13 cellular contexts compared by ENCODE assay signal in genomic region chr9:83472764-83473163, GRCh38.
DNase-seq lines count a peak whose midpoint lies in the region; ATAC-seq, FAIRE-seq and TF ChIP-seq lines count a peak whose summit lies in the region.
"Had no signal": no experiment of that assay in that cellular context is flagged by ENCODE, and none has a peak within 500 bp of the region (broad histone marks: within the 10 kb centered on the region; RNA-seq: fewer than 3 reads in every experiment).

No MANE protein-coding gene starts in this region.

- H3K4me2 ChIP-seq in GM12878 (ENCODE audit: control insufficient read depth, insufficient read depth): peak overlapping the region; percentile 99

- peaks cover 13% of the 10 kb centered on the region for H3K4me1 Mint-ChIP-seq in Calu3 (ENCODE audit: low read depth, unreplicated experiment)

- intact Hi-C loops in Calu3 (cut with micrococcal nuclease; ENCODE audit: unreplicated experiment): no loop called here
- intact Hi-C loops in GM12878 (cut with micrococcal nuclease; ENCODE audit: unreplicated experiment): no loop called here

- RAD21 ChIA-PET in GM12878 (lab: Charles Lee; ENCODE audit: unreplicated experiment): no interaction called here

- H3K36me3 Mint-ChIP-seq in Calu3 (ENCODE audit: insufficient read depth, unreplicated experiment): no peaks in the 10 kb centered on the region

- FAIRE-seq in GM12878 (lab: Jason Lieb, UNC) (no peak), H54 (lab: Jason Lieb, UNC) (no peak)

- no peak overlapping the region for H2AFZ ChIP-seq in GM12878 (ENCODE audit: control insufficient read depth, low read depth, low read length)

- SMC1A ChIA-PET in GM12878 (lab: Charles Lee; ENCODE audit: uncharacterized antibody, unreplicated experiment): interaction anchor here (1.5 kb wide), 1 partner anchor 11 kb away, joined by 3 read pairs; no protein-coding TSS in a partner anchor

- in situ Hi-C loops in GM12878 (cut with MboI): no loop called here

- H3K4me1 ChIP-seq in GM12878 (ENCODE audit: control insufficient read depth, insufficient read depth, low read length) (peaks cover 12% of the 10 kb centered on the region; the same call in 1 of the 2 replicates), neutrophil (ENCODE audit: control insufficient read depth in 1 of 2, insufficient read depth in 1 of 2, low read depth in 1 of 2, low read length in 1 of 2) (peaks cover 44 to 47% of the 10 kb centered on the region in 2 experiments)

- no peaks in the 10 kb centered on the region for H3K9me3 ChIP-seq in GM12878 (replicated peaks; ENCODE audit: control insufficient read depth, insufficient read depth, low read length)
- no peaks in the 10 kb centered on the region for H3K9me3 ChIP-seq in neutrophil
- H3K9me3 ChIP-seq: esophagus squamous epithelium, thoracic aorta had no signal

- H3K36me3 ChIP-seq in GM12878 (ENCODE audit: control insufficient read depth in 2 of 2, insufficient read depth in 2 of 2, low read length in 1 of 2) (no peaks in the 10 kb centered on the region), neutrophil (no peaks in the 10 kb centered on the region)
- H3K36me3 ChIP-seq: esophagus squamous epithelium, thoracic aorta had no signal

- POLR2A ChIA-PET in GM12878 (lab: Charles Lee): no interaction called here

- H4K20me1 ChIP-seq in GM12878 (ENCODE audit: control insufficient read depth, insufficient read depth): no peaks in the 10 kb centered on the region

- no peaks in the 10 kb centered on the region for H3K79me2 ChIP-seq in GM12878 (ENCODE audit: control insufficient read depth, insufficient read depth, low read length)

- no peak overlapping the region for H3K27ac Mint-ChIP-seq in Calu3 (ENCODE audit: unreplicated experiment)
- H3K27ac Mint-ChIP-seq: activated CD4-positive, alpha-beta memory T cell treated with anti-CD3 and anti-CD28 coated beads for 36 hours had no signal

- H3K9ac ChIP-seq in GM12878 (ENCODE audit: control insufficient read depth, insufficient read depth, low read length): no peak overlapping the region

- no peak for TF ChIP-seq EP300 in GM12878 (IDR thresholded peaks at IDR 0.05; ENCODE audit: borderline replicate concordance in 1 of 2, control insufficient read depth in 1 of 2, low read depth in 2 of 2, low read length in 2 of 2)

- TF ChIP-seq CTCF in Calu3 (IDR thresholded peaks at IDR 0.05; ENCODE audit: unreplicated experiment) (no peak), GM12878 (IDR thresholded peaks at IDR 0.05 in 2 of 3, conservative IDR thresholded peaks at IDR 0.05 in 1 of 3; ENCODE audit: control insufficient read depth in 2 of 3, extremely low read depth in 1 of 3, insufficient read depth in 1 of 3, low read depth in 3 of 3, low read length in 3 of 3) (no peak), neutrophil (IDR thresholded peaks at IDR 0.05) (no peak)

- no peaks in the 10 kb centered on the region for H3K27me3 Mint-ChIP-seq in Calu3 (ENCODE audit: unreplicated experiment)

- H3K9me3 Mint-ChIP-seq in Calu3 (ENCODE audit: low read depth, unreplicated experiment): no peaks in the 10 kb centered on the region
- H3K9me3 Mint-ChIP-seq: activated CD4-positive, alpha-beta memory T cell treated with anti-CD3 and anti-CD28 coated beads for 36 hours had no signal

- 79% methylated on average over 5 of the region's 5 CpGs for WGBS in GM12878 (ENCODE audit: insufficient coverage, insufficient replicate concordance, low lambda C conversion rate, missing lambda C conversion rate)

- peak overlapping the region; percentile 44 for H3K4me3 Mint-ChIP-seq in Calu3 (ENCODE audit: low read depth, unreplicated experiment)
- H3K4me3 Mint-ChIP-seq: activated CD4-positive, alpha-beta memory T cell treated with anti-CD3 and anti-CD28 coated beads for 36 hours had no signal

- no peak for DNase-seq in Calu3
- peak; percentile 70 for DNase-seq in MV-4-11 (lab: John Stamatoyannopoulos, UW)
- no peak for DNase-seq in GM12878 (ENCODE audit: low read depth, low spot score)
- no peak for DNase-seq in NCI-H2081 (lab: John Stamatoyannopoulos, UW)
- DNase-seq in H54 (ENCODE audit: insufficient read length, low spot score): no peak
- DNase-seq: activated CD4-positive, alpha-beta memory T cell treated with anti-CD3 and anti-CD28 coated beads for 36 hours; esophagus squamous epithelium; NCI-H2107; stimulated activated CD4-positive, alpha-beta T cell treated with anti-CD3 and anti-CD28 coated beads, Interleukin-4, amount 100 ng/mL, for 1 hour had no signal

- CTCF ChIA-PET in Calu3 (lab: Charles Lee): no interaction called here
- CTCF ChIA-PET in GM12878 (lab: Yijun Ruan, JAX): interaction anchor here (1.2 kb wide), 1 partner anchor 40 kb away, joined by 3 read pairs; no protein-coding TSS in a partner anchor

- no peak for TF ChIP-seq RAD21 in GM12878 (IDR thresholded peaks at IDR 0.05; ENCODE audit: insufficient read depth, low read depth, low read length)

- H3K27ac ChIP-seq in GM12878 (ENCODE audit: control insufficient read depth, insufficient read depth): 0 out of 2 replicates have a peak overlapping the region, but pooled peaks have one; percentile 61
- peak overlapping the region; percentile 94 for H3K27ac ChIP-seq in neutrophil
- H3K27ac ChIP-seq: thoracic aorta had no signal

- BruUV-seq in Calu3 (replicated peaks; lab: Mats Ljungman, UMichigan) (no TSS peak), GM12878 (replicated peaks; lab: Mats Ljungman, UMichigan) (TSS peak; percentile 73)

- ATAC-seq in GM12878: peak; percentile 13; the same call in 1 of the 3 replicates
- ATAC-seq in GM21786 (IDR thresholded peaks at IDR 0.05; ENCODE audit: unreplicated experiment): no peak
- no peak for ATAC-seq in GM18873 (IDR thresholded peaks at IDR 0.05; ENCODE audit: low FRiP score, unreplicated experiment)

- H3K27me3 ChIP-seq in GM12878 (replicated peaks in 1 of 2; ENCODE audit: control insufficient read depth in 2 of 2, insufficient read depth in 2 of 2, low read length in 1 of 2): no peaks in the 10 kb centered on the region
- no peaks in the 10 kb centered on the region for H3K27me3 ChIP-seq in neutrophil
- H3K27me3 ChIP-seq: esophagus squamous epithelium had no signal

- TF ChIP-seq POLR2A in GM12878 (IDR thresholded peaks at IDR 0.05; ENCODE audit: low read depth, low read length) (no peak), H54 (IDR thresholded peaks at IDR 0.05; ENCODE audit: low read depth, low read length) (no peak)

- peak overlapping the region; percentile 50; the same call in 1 of the 2 replicates for H3K4me3 ChIP-seq in GM12878
- peak overlapping the region; percentile 40 to 50 for H3K4me3 ChIP-seq in neutrophil (ENCODE audit: low read depth in 1 of 2, low read length in 1 of 2)
- H3K4me3 ChIP-seq: thoracic aorta had no signal

TF ChIP-seq in GM12878, 131 proteins besides CTCF, POLR2A, EP300 and RAD21:
- TF ChIP-seq POLR2AphosphoS5 (IDR thresholded peaks at IDR 0.05; ENCODE audit: low read length) (no peak), ZBTB4 (CRISPR knock-in tag; IDR thresholded peaks at IDR 0.05) (no peak), SMC3 (IDR thresholded peaks at IDR 0.05; ENCODE audit: borderline replicate concordance, low read length) (no peak), TBL1XR1 (IDR thresholded peaks at IDR 0.05; ENCODE audit: low read depth, low read length) (no peak), HSF1 (IDR thresholded peaks at IDR 0.05; ENCODE audit: low read depth, low read length) (no peak), JUND (IDR thresholded peaks at IDR 0.05; ENCODE audit: low read depth, low read length) (no peak), RFX5 (IDR thresholded peaks at IDR 0.05; ENCODE audit: low read depth, low read length) (no peak), CBFB (IDR thresholded peaks at IDR 0.05; ENCODE audit: low read depth) (no peak), STAT1 (conservative IDR thresholded peaks at IDR 0.05) (no peak), TAF1 (IDR thresholded peaks at IDR 0.05; ENCODE audit: borderline replicate concordance, low read depth, low read length) (no peak), STAT3 (IDR thresholded peaks at IDR 0.05; ENCODE audit: low read depth, low read length) (no peak), CBX5 (IDR thresholded peaks at IDR 0.05; ENCODE audit: low read depth) (no peak), SP1 (IDR thresholded peaks at IDR 0.05; ENCODE audit: low read depth, low read length) (no peak)
